Comparison of ENCODE assay signal across 8 cellular contexts in the genomic region with DNA sequence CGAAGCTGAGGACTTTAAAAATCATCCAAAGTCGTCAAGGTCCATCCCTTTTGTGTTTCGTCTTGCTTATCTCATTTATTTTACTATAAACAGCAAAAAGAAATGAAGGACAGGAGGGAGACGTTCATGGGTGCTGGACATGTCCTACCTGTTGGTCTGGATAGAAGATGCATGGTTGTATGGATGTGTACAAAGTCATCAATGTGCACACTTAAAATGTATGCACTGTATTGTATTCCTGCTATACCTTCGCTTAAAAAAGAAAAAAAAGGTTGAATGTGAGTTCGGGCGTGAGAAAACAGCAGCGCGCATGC. TPM values are rescaled to one million over a fixed set of nuclear protein-coding genes. Genes with fewer than 3 reads are reported as not detected.
DNase-seq lines count a peak whose midpoint lies in the region; ATAC-seq and TF ChIP-seq lines count a peak whose summit lies in the region.

No MANE protein-coding gene starts in this region.

- no peak for TF ChIP-seq CTCF in 22Rv1 (IDR thresholded peaks at IDR 0.05)
- no peak for TF ChIP-seq CTCF in HFF-Myc (IDR thresholded peaks at IDR 0.05; ENCODE audit: low read depth, low read length, missing control alignments)
- TF ChIP-seq CTCF in MCF 10A (IDR thresholded peaks at IDR 0.05; ENCODE audit: unreplicated experiment), result no peak
- no peak for TF ChIP-seq CTCF in mesothelial cell of epicardium (IDR thresholded peaks at IDR 0.05; ENCODE audit: unreplicated experiment)

- no TSS peak for BruUV-seq in MCF 10A (replicated peaks; lab: Mats Ljungman, UMichigan)

- H3K4me1 Mint-ChIP-seq in MCF 10A (ENCODE audit: insufficient read depth, unreplicated experiment) (peaks cover 17% of the 10 kb centered on the region), mesothelial cell of epicardium (peaks cover 28% of the 10 kb centered on the region)

- H3K27me3 Mint-ChIP-seq in MCF 10A (ENCODE audit: insufficient read depth, unreplicated experiment), result no peaks in the 10 kb centered on the region
- peaks cover 6% of the 10 kb centered on the region for H3K27me3 Mint-ChIP-seq in mesothelial cell of epicardium (ENCODE audit: low read depth)

- no peak for TF ChIP-seq POLR2A in GM18505 (IDR thresholded peaks at IDR 0.05; ENCODE audit: borderline replicate concordance, extremely low read depth, insufficient read depth, insufficient read length)

- CTCF ChIA-PET in MCF 10A (lab: Yijun Ruan, JAX), result interaction anchor here (0.7 to 11.2 kb wide), 3 partner anchors 41 to 168 kb away, joined by 3 to 208 read pairs (median 5); no protein-coding TSS in a partner anchor

- H3K36me3 Mint-ChIP-seq in MCF 10A (ENCODE audit: insufficient read depth, unreplicated experiment), result peaks cover 9% of the 10 kb centered on the region
- H3K36me3 Mint-ChIP-seq in mesothelial cell of epicardium, result no peaks in the 10 kb centered on the region

- POLR2A ChIA-PET in MCF 10A (lab: Yijun Ruan, JAX), result interaction anchor here (0.6 to 6.6 kb wide), 14 partner anchors 7 to 353 kb away, joined by 3 to 76 read pairs (median 5); a partner anchor contains a TSS

- H3K27ac Mint-ChIP-seq in MCF 10A (ENCODE audit: low read depth, unreplicated experiment) (peak overlapping the region; percentile 81), mesothelial cell of epicardium (peak overlapping the region; percentile 97)

- H3K4me3 ChIP-seq in HFF-Myc (replicated peaks; ENCODE audit: low read depth, low read length), result peak overlapping the region; percentile 65

- H3K27ac ChIP-seq in 22Rv1, result peak overlapping the region; percentile 87

- H3K4me3 Mint-ChIP-seq in MCF 10A (ENCODE audit: unreplicated experiment) (peak overlapping the region; percentile 80), mesothelial cell of epicardium (peak overlapping the region; percentile 92)

- no peak for ATAC-seq in GM21529 (IDR thresholded peaks at IDR 0.05; ENCODE audit: unreplicated experiment)
- no peak for ATAC-seq in GM18505 (IDR thresholded peaks at IDR 0.05; ENCODE audit: unreplicated experiment)

- intact Hi-C loops in MCF 10A (cut with micrococcal nuclease), result loop anchor here (1.0 to 5.0 kb wide), 2 partner anchors 41 to 272 kb away; a partner anchor contains a TSS

- H3K9me3 Mint-ChIP-seq in MCF 10A (ENCODE audit: unreplicated experiment), result no peaks in the 10 kb centered on the region
- H3K9me3 Mint-ChIP-seq in mesothelial cell of epicardium, result no peaks in the 10 kb centered on the region

- DNase-seq in HFF-Myc (ENCODE audit: extremely low read depth, low read depth) (no peak), MCF 10A (ENCODE audit: unreplicated experiment) (no peak), mesothelial cell of epicardium (ENCODE audit: low spot score in 2 of 2, unreplicated experiment in 2 of 2) (no peak), ureter (ENCODE audit: low spot score) (no peak), GOT3 (lab: John Stamatoyannopoulos, UW) (no peak)

RNA-seq across cellular contexts. Expression of a gene that starts 0.3 kb away (rescaled TPM):
- total RNA-seq in MCF 10A (2022) (10.6 and 13.0 TPM in 2 replicates), mesothelial cell of epicardium (17.0 to 18.1 TPM (median 18.0 TPM) in 3 replicates), ureter (14.6 TPM)

RNA-seq across cellular contexts. Expression of a gene that starts 6.0 kb away (rescaled TPM):
- total RNA-seq in MCF 10A (2022), result 42.5 and 63.2 TPM in 2 replicates
- total RNA-seq in mesothelial cell of epicardium, result 66.9 to 68.8 TPM (median 67.9 TPM) in 3 replicates
- 52.5 TPM for total RNA-seq in ureter

RNA-seq across cellular contexts. Expression of a gene that starts 22.0 kb away (rescaled TPM):
- total RNA-seq in MCF 10A (2022) (55.6 and 97.6 TPM in 2 replicates), mesothelial cell of epicardium (1.1 to 4.6 TPM (median 3.4 TPM) in 3 replicates), ureter (2,292 TPM)

Comparison
In these comparisons a context has a peak if more than half of its experiments do, and no peak if none do; other contexts are left out.
1. RNA of a gene that starts 22.0 kb away (total RNA-seq): 2,292 TPM in ureter (single experiment); 55.6 to 97.6 TPM in MCF 10A and 1.1 to 4.6 TPM in mesothelial cell of epicardium; every median in the first group is over 10 times any median in the second.